Comparison of ENCODE assay signal across 20 cellular contexts in the genomic region with DNA sequence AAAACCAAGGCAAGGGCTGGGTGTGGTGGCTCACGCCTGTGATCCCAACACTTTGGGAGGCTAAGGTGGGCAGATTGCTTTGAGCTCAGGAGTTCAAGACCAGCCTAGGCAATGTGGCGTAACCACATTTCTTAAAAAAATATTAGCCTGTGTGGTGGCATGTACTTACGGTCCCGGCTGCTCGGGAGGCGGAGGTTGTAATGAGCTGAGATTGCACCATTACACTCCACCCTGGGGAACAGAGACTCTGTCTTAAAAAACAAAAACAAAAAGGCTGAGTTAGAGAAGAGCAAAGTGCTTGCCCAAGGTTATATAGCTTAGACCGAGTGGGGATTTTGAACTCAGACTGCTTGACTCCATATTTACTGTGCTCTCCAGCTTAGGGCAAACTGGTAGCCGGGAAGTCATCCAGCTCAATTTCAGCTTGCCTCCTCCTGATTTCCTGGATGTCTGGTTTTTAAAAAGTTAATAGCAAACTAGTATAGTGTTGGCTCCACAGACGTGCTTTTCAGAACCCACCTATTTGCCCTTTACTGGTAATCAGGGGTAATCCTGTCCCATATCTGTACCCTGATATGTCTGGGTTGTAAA.
"Had no signal": no experiment of that assay in that cellular context is flagged by ENCODE, and none has a peak within 500 bp of the region (broad histone marks: within the 10 kb centered on the region; RNA-seq: fewer than 3 reads in every experiment).

No MANE protein-coding gene starts in this region.

- FAIRE-seq: bronchial epithelial cell had no signal

- H3K27ac ChIP-seq: adrenal gland, epithelial cell of prostate, heart right ventricle, spleen, thoracic aorta had no signal

- H3K4me1 ChIP-seq: heart right ventricle, spleen had no signal

- H3K4me3 ChIP-seq: adrenal gland, heart right ventricle, spleen, thoracic aorta, upper lobe of left lung had no signal

- ATAC-seq: activated T-helper 17 cell treated with anti-CD3 and anti-CD28 coated beads, Interleukin-2, amount 50 U/mL, for 72 hours; heart right ventricle; T-cell had no signal

- H3K27me3 ChIP-seq: adrenal gland, upper lobe of left lung had no signal

- H3K36me3 ChIP-seq: adrenal gland, heart right ventricle, spleen, thoracic aorta, upper lobe of left lung had no signal

- DNase-seq: activated CD4-positive, alpha-beta T cell treated with anti-CD3 and anti-CD28 coated beads for 1 hour; activated CD8-positive, alpha-beta memory T cell treated with anti-CD3 and anti-CD28 coated beads, Interleukin-2, amount 50 U/mL, for 4 hours; activated naive CD4-positive, alpha-beta T cell; activated T-cell treated with anti-CD3 and anti-CD28 coated beads, Interleukin-2, amount 50 U/mL, for 24 hours; adrenal gland; foreskin fibroblast; heart right ventricle; mesendoderm; naive B cell; occipital lobe; retina; spleen; stimulated activated CD4-positive, alpha-beta T cell treated with anti-CD3 and anti-CD28 coated beads, Interleukin-4, amount 100 ng/mL, for 1 hour; stimulated activated naive CD4-positive, alpha-beta T cell treated with Interleukin-2 at 50 U/mL for 16 hours; T-cell had no signal

- H3K9me3 ChIP-seq: adrenal gland, thoracic aorta, upper lobe of left lung had no signal
